In genomic region chr1:43140010-43140409, GRCh38 we compare ENCODE assay signal across 36 cellular contexts. TPM values are rescaled to one million over a fixed set of nuclear protein-coding genes. Genes with fewer than 3 reads are reported as not detected.
"Had no signal": no experiment of that assay in that cellular context is flagged by ENCODE, and none has a peak within 500 bp of the region (broad histone marks: within the 10 kb centered on the region; RNA-seq: fewer than 3 reads in every experiment).

No MANE protein-coding gene starts in this region.

- H3K27me3 ChIP-seq: MG63 had no signal

- DNase-seq: Karpas-422, Kasumi-1, MG63, MM.1S, MV-4-11, NCI-H1048, NCI-H1092, NCI-H1092 treated with DMSO at 0.1 percent for 48 hours, NCI-H1105, NCI-H1105 treated with DMSO at 0.1 percent for 48 hours, NCI-H1417, NCI-H1417 treated with DMSO at 0.1 percent for 48 hours, NCI-H1436, NCI-H1436 treated with DMSO at 0.1 percent for 48 hours, NCI-H146, NCI-H1694, NCI-H1694 treated with DMSO at 0.1 percent for 48 hours, NCI-H187, NCI-H187 treated with DMSO at 0.1 percent for 48 hours, NCI-H1930, NCI-H2029, NCI-H2029 treated with DMSO at 0.1 percent for 48 hours, NCI-H2081, NCI-H2081 treated with DMSO at 0.1 percent for 48 hours, NCI-H2107, NCI-H2171, NCI-H2171 treated with DMSO at 0.1 percent for 48 hours, NCI-H2227 treated with DMSO at 0.1 percent for 48 hours, NCI-H226, NCI-H345, NCI-H446, NCI-H446 treated with DMSO at 0.1 percent for 48 hours, NCI-H510A, NCI-H510A treated with DMSO at 0.1 percent for 48 hours, NCI-H524 had no signal

- H3K4me3 ChIP-seq: MG63 had no signal

- H3K36me3 ChIP-seq: MG63 had no signal

RNA-seq across cellular contexts. Expression of gene CFAP57, which starts 32.1 kb away (rescaled TPM):
- total RNA-seq: LHCN-M2 had no signal
